In genomic region chr7:16114071-16114470, GRCh38 we compare ENCODE assay signal across 18 cellular contexts.
A peak's percentile ranks its signal among the peaks of the same experiment; 100 is the strongest.
DNase-seq lines count a peak whose midpoint lies in the region; ATAC-seq, FAIRE-seq and TF ChIP-seq lines count a peak whose summit lies in the region.
"Had no signal": no experiment of that assay in that cellular context is flagged by ENCODE, and none has a peak within 500 bp of the region (broad histone marks: within the 10 kb centered on the region; RNA-seq: fewer than 3 reads in every experiment).

No MANE protein-coding gene starts in this region.

- no peak overlapping the region for H3K4me3 ChIP-seq in KMS-11 (IDR thresholded peaks at IDR 0.05; ENCODE audit: insufficient read depth, low read depth, low read length)
- no peak overlapping the region for H3K4me3 ChIP-seq in OCI-LY7 (ENCODE audit: low read depth, low read length, poor library complexity, severe bottlenecking)
- no peak overlapping the region for H3K4me3 ChIP-seq in neuron (ENCODE audit: low read length)
- H3K4me3 ChIP-seq: A549, BLaER1, HAP-1 had no signal

- H3K79me2 ChIP-seq in KMS-11 (ENCODE audit: insufficient read depth, low read depth), result no peaks in the 10 kb centered on the region
- no peaks in the 10 kb centered on the region for H3K79me2 ChIP-seq in OCI-LY7 (ENCODE audit: insufficient read depth, low read depth, low read length)

- DNase-seq in NOMO-1 treated with DMSO at 0.1 percent for 48 hours (lab: John Stamatoyannopoulos, UW; ENCODE audit: unreplicated experiment) (peak; percentile 26), NOMO-1 treated with dmso at 0.1 percent for 144 hours (lab: John Stamatoyannopoulos, UW; ENCODE audit: unreplicated experiment) (no peak), OCI-LY7 (ENCODE audit: low spot score) (peak; percentile 2), GM12891 (ENCODE audit: insufficient read length, low spot score) (no peak), AG20443 (ENCODE audit: low spot score) (no peak)
- DNase-seq: CD4-positive, alpha-beta memory T cell; DND-41; GDM1 had no signal

- H2AFZ ChIP-seq in KMS-11 (ENCODE audit: low read depth) (peak overlapping the region; percentile 17; the same call in 1 of the 2 replicates), OCI-LY7 (ENCODE audit: low read length) (no peak overlapping the region), neuron (ENCODE audit: low read depth, low read length) (peak overlapping the region; percentile 61)

- no peak overlapping the region for H3K4me2 ChIP-seq in KMS-11
- no peak overlapping the region for H3K4me2 ChIP-seq in OCI-LY7 (ENCODE audit: low read length)
- H3K4me2 ChIP-seq: A549, BLaER1 had no signal

- H3K4me1 ChIP-seq in KMS-11 (ENCODE audit: low read depth, poor library complexity, severe bottlenecking) (peaks cover 17% of the 10 kb centered on the region), OCI-LY7 (ENCODE audit: insufficient read depth, low read length, poor library complexity, severe bottlenecking) (no peaks in the 10 kb centered on the region), neuron (ENCODE audit: insufficient read depth, low read length) (peaks cover 3% of the 10 kb centered on the region)
- H3K4me1 ChIP-seq: A549, BLaER1, HAP-1 had no signal

- H3K36me3 ChIP-seq in KMS-11 (ENCODE audit: insufficient read depth), result no peaks in the 10 kb centered on the region
- no peaks in the 10 kb centered on the region for H3K36me3 ChIP-seq in OCI-LY7 (ENCODE audit: insufficient read depth, low read length)
- no peaks in the 10 kb centered on the region for H3K36me3 ChIP-seq in neuron (ENCODE audit: insufficient read depth, low read length)
- H3K36me3 ChIP-seq: BLaER1, HAP-1 had no signal

- no peak for TF ChIP-seq CTCF in KMS-11 (conservative IDR thresholded peaks at IDR 0.05; ENCODE audit: low read depth, low read length)
- TF ChIP-seq CTCF in OCI-LY7 (conservative IDR thresholded peaks at IDR 0.05; ENCODE audit: low read length), result no peak

- FAIRE-seq in GM12891 (lab: Jason Lieb, UNC), result no peak
- FAIRE-seq: A549, GM19239, H1 had no signal

- CTCF ChIA-PET in OCI-LY7 (lab: Charles Lee; ENCODE audit: unreplicated experiment), result no interaction called here

- no peak for ATAC-seq in GM18870 (IDR thresholded peaks at IDR 0.05; ENCODE audit: unreplicated experiment)
- ATAC-seq: A549 had no signal

- no peak overlapping the region for H3K9ac ChIP-seq in KMS-11
- H3K9ac ChIP-seq: BLaER1 had no signal

- intact Hi-C loops in OCI-LY7 (cut with micrococcal nuclease; ENCODE audit: unreplicated experiment), result loop anchor here (10.0 kb wide), 1 partner anchor 451 kb away; no protein-coding TSS in a partner anchor

- POLR2A ChIA-PET in OCI-LY7 (lab: Charles Lee), result no interaction called here

- no peak overlapping the region for H3K27ac ChIP-seq in KMS-11
- no peak overlapping the region for H3K27ac ChIP-seq in OCI-LY7 (ENCODE audit: low read depth, low read length, poor library complexity, severe bottlenecking)
- H3K27ac ChIP-seq: 22Rv1, A549, BLaER1, HL-60 had no signal

- H3K9me2 ChIP-seq in OCI-LY7 (ENCODE audit: insufficient read depth, low read length), result no peaks in the 10 kb centered on the region

- H4K20me1 ChIP-seq in KMS-11 (ENCODE audit: insufficient read depth) (no peaks in the 10 kb centered on the region), OCI-LY7 (ENCODE audit: insufficient read depth, low read length) (no peaks in the 10 kb centered on the region)
- H4K20me1 ChIP-seq: BLaER1 had no signal

- no TSS peak for BruUV-seq in OCI-LY7 (replicated peaks; lab: Mats Ljungman, UMichigan)

- H3K9me3 ChIP-seq in OCI-LY7 (ENCODE audit: low read length) (no peaks in the 10 kb centered on the region), neuron (ENCODE audit: low read length) (peaks cover 3% of the 10 kb centered on the region)
- H3K9me3 ChIP-seq: HAP-1 had no signal

- TF ChIP-seq POLR2A in GM12891 (IDR thresholded peaks at IDR 0.05; ENCODE audit: low read depth, low read length), result no peak

- H3K27me3 ChIP-seq in KMS-11 (ENCODE audit: insufficient read depth, low read depth), result no peaks in the 10 kb centered on the region
- no peaks in the 10 kb centered on the region for H3K27me3 ChIP-seq in neuron (ENCODE audit: insufficient read depth, low read length)
- H3K27me3 ChIP-seq: BLaER1 had no signal

TF ChIP-seq in GM12891, 5 proteins besides CTCF, POLR2A, EP300 and RAD21:
- TF ChIP-seq PAX5 (IDR thresholded peaks at IDR 0.05; ENCODE audit: insufficient read depth, low read length, severe bottlenecking), result no peak
- no peak for TF ChIP-seq POLR2AphosphoS5 (IDR thresholded peaks at IDR 0.05; ENCODE audit: low read depth, low read length)
- TF ChIP-seq POU2F2 (IDR thresholded peaks at IDR 0.05; ENCODE audit: low read depth, low read length), result no peak
- no peak for TF ChIP-seq TAF1 (IDR thresholded peaks at IDR 0.05; ENCODE audit: low read depth, low read length)
- TF ChIP-seq SPI1 (IDR thresholded peaks at IDR 0.05; ENCODE audit: low read depth, low read length), result no peak

Comparison
In these comparisons a context has a peak if more than half of its experiments do, and no peak if none do; other contexts are left out.
1. DNase-seq: peak in NOMO-1 treated with DMSO at 0.1 percent for 48 hours (single experiment) and OCI-LY7 (single experiment); none in NOMO-1 treated with dmso at 0.1 percent for 144 hours (single experiment), GM12891 (single experiment) and AG20443 (single experiment).